ENCODE assay signal across 1 cellular context in genomic region chr6:44257753-44258324, GRCh38.
TF ChIP-seq lines count a peak whose summit lies in the region.

No MANE protein-coding gene starts in this region.

TF ChIP-seq in K562, 482 proteins besides CTCF, POLR2A, EP300 and RAD21 (continued from another document and continues in another):
- TF ChIP-seq ZNF740 (CRISPR knock-in tag; IDR thresholded peaks at IDR 0.05) (no peak), ZNF740 (tag; IDR thresholded peaks at IDR 0.05) (no peak), SP2 (IDR thresholded peaks at IDR 0.05; ENCODE audit: extremely low read depth, low read depth, low read length, poor library complexity, severe bottlenecking) (no peak), SAFB (IDR thresholded peaks at IDR 0.05; ENCODE audit: borderline replicate concordance, low read depth, low read length) (no peak), CREB5 (CRISPR knock-in tag; IDR thresholded peaks at IDR 0.05) (0 out of 2 replicates have a peak, but pooled peaks have one; percentile 62), ZNF146 (CRISPR knock-in tag; IDR thresholded peaks at IDR 0.05; ENCODE audit: unreplicated experiment) (no peak), RREB1 (CRISPR knock-in tag; IDR thresholded peaks at IDR 0.05) (no peak), TFAM (CRISPR knock-in tag; conservative IDR thresholded peaks at IDR 0.05) (no peak), ZNF165 (CRISPR knock-in tag; IDR thresholded peaks at IDR 0.05; ENCODE audit: borderline replicate concordance) (0 out of 2 replicates have a peak, but pooled peaks have one; percentile 43), ZNF76 (CRISPR knock-in tag; IDR thresholded peaks at IDR 0.05; ENCODE audit: borderline replicate concordance) (no peak), RERE (CRISPR knock-in tag; IDR thresholded peaks at IDR 0.05; ENCODE audit: borderline replicate concordance) (no peak), SREBF2 (CRISPR knock-in tag; IDR thresholded peaks at IDR 0.05) (no peak), SFPQ (IDR thresholded peaks at IDR 0.05; ENCODE audit: low read depth, low read length) (no peak), NCOA4 (IDR thresholded peaks at IDR 0.05; ENCODE audit: partially characterized antibody) (no peak), E2F8 (IDR thresholded peaks at IDR 0.05; ENCODE audit: low read depth, partially characterized antibody) (peak; percentile 55), PHF20 (IDR thresholded peaks at IDR 0.05; ENCODE audit: partially characterized antibody) (no peak), HDGF (IDR thresholded peaks at IDR 0.05) (peak; percentile 83; the same call in 1 of the 2 replicates), ZEB2 (IDR thresholded peaks at IDR 0.05) (no peak), ZNF408 (CRISPR knock-in tag; IDR thresholded peaks at IDR 0.05; ENCODE audit: low read depth) (no peak), ZBTB11 (CRISPR knock-in tag; IDR thresholded peaks at IDR 0.05) (no peak), KDM4B (IDR thresholded peaks at IDR 0.05; ENCODE audit: borderline replicate concordance in 2 of 2, low read depth in 1 of 2) (no peak), HNRNPUL1 (IDR thresholded peaks at IDR 0.05; ENCODE audit: low read length) (no peak), ETS2 (tag; IDR thresholded peaks at IDR 0.05; ENCODE audit: borderline replicate concordance, poor library complexity, severe bottlenecking) (no peak), KLF1 (tag; IDR thresholded peaks at IDR 0.05) (no peak), ZKSCAN8 (CRISPR knock-in tag; IDR thresholded peaks at IDR 0.05) (no peak), MITF (IDR thresholded peaks at IDR 0.05) (no peak), NCOA2 (IDR thresholded peaks at IDR 0.05; ENCODE audit: partially characterized antibody in 2 of 2) (no peak), ZNF644 (tag; IDR thresholded peaks at IDR 0.05; ENCODE audit: low read depth) (no peak), TSC22D4 (tag; IDR thresholded peaks at IDR 0.05) (no peak), ZNF3 (CRISPR knock-in tag; IDR thresholded peaks at IDR 0.05) (no peak)
